In genomic region chr15:42605281-42605744, GRCh38 we compare ENCODE assay signal across 8 cellular contexts. TPM values are rescaled to one million over a fixed set of nuclear protein-coding genes. Genes with fewer than 3 reads are reported as not detected.
DNase-seq lines count a peak whose midpoint lies in the region; ATAC-seq and TF ChIP-seq lines count a peak whose summit lies in the region.

No MANE protein-coding gene starts in this region.

- WGBS in right cardiac atrium, result 49% methylated on average over 4 of the region's 4 CpGs

- no peak for TF ChIP-seq CTCF in AG10803 (conservative IDR thresholded peaks at IDR 0.05; ENCODE audit: low read length)

- ATAC-seq in GM21390 (IDR thresholded peaks at IDR 0.05; ENCODE audit: unreplicated experiment) (peak; percentile 45), right cardiac atrium (peak; percentile 69 to 76)

- H3K4me3 ChIP-seq in AG10803 (ENCODE audit: low read length) (no peak overlapping the region), SJSA1 (no peak overlapping the region), right cardiac atrium (ENCODE audit: low read length) (no peak overlapping the region)

- peak overlapping the region; percentile 26 for H3K27ac ChIP-seq in SJSA1
- H3K27ac ChIP-seq in right cardiac atrium (ENCODE audit: low read length), result no peak overlapping the region

- DNase-seq in AG10803 (ENCODE audit: low read depth) (peak; percentile 65), SJSA1 (ENCODE audit: low read depth in 1 of 2, low spot score in 2 of 2) (peak in 1 of 2 experiments; percentile 45), right cardiac atrium (no peak), cerebellar nuclear complex (lab: John Stamatoyannopoulos, UW) (no peak)
- no peak for DNase-seq in stimulated activated CD4-positive, alpha-beta T cell treated with anti-CD3 and anti-CD28 coated beads, Interleukin-12 subunit alpha, Interleukin-12 subunit beta, amount 100 ng/mL, for 4 hours
- DNase-seq in stimulated activated CD4-positive, alpha-beta T cell treated with anti-CD3 and anti-CD28 coated beads, Interleukin-4, amount 100 ng/mL, for 4 hours, result no peak
- no peak for DNase-seq in activated effector memory CD4-positive, alpha-beta T cell treated with anti-CD3 and anti-CD28 coated beads, Interleukin-2, amount 50 U/mL, for 16 hours

- H3K27me3 ChIP-seq in SJSA1 (replicated peaks) (no peaks in the 10 kb centered on the region), right cardiac atrium (ENCODE audit: control insufficient read depth, insufficient read depth) (no peaks in the 10 kb centered on the region)

- intact Hi-C loops in right cardiac atrium (cut with DNase I), result no loop called here

- peaks cover 10% of the 10 kb centered on the region for H3K36me3 ChIP-seq in SJSA1

- H3K9me3 ChIP-seq in SJSA1 (replicated peaks) (no peaks in the 10 kb centered on the region), right cardiac atrium (ENCODE audit: control insufficient read depth, low read length) (no peaks in the 10 kb centered on the region)

- H3K4me1 ChIP-seq in SJSA1 (replicated peaks) (peaks cover 24% of the 10 kb centered on the region), right cardiac atrium (ENCODE audit: control insufficient read depth, insufficient read depth, low read length) (peaks cover 7% of the 10 kb centered on the region)

RNA-seq across cellular contexts. Expression of gene STARD9, which starts 29.9 kb away (rescaled TPM):
- 4.0 and 7.4 TPM in 2 replicates for total RNA-seq in SJSA1 (2014; rRNA removed; shearing (Covaris generic))
- total RNA-seq in right cardiac atrium, result 10 to 100 TPM in 3 of 4 donors, 1 to 10 TPM in 1; 9.9 to 12.0 (median 11.5) TPM
- polyA plus RNA-seq in right cardiac atrium, result 8.6 TPM

RNA-seq across cellular contexts. Expression of gene HAUS2, which starts 56.7 kb away (rescaled TPM):
- total RNA-seq in SJSA1 (2014; rRNA removed; shearing (Covaris generic)), result 88.9 and 92.3 TPM in 2 replicates
- total RNA-seq in right cardiac atrium, result 10 to 100 TPM; 10.0 to 15.2 (median 12.1) TPM
- 12.4 TPM for polyA plus RNA-seq in right cardiac atrium

RNA-seq across cellular contexts. Expression of gene LRRC57, which starts 56.7 kb away (rescaled TPM):
- 13.9 and 24.4 TPM in 2 replicates for total RNA-seq in SJSA1 (2014; rRNA removed; shearing (Covaris generic))
- 10 to 100 TPM; 11.1 to 17.2 (median 14.4) TPM for total RNA-seq in right cardiac atrium
- 7.3 TPM for polyA plus RNA-seq in right cardiac atrium
